Comparison of ENCODE assay signal across 9 cellular contexts in genomic region chr9:120439147-120439546, GRCh38.
DNase-seq lines count a peak whose midpoint lies in the region; ATAC-seq and TF ChIP-seq lines count a peak whose summit lies in the region.
"Had no signal": no experiment of that assay in that cellular context is flagged by ENCODE, and none has a peak within 500 bp of the region (broad histone marks: within the 10 kb centered on the region; RNA-seq: fewer than 3 reads in every experiment).

No MANE protein-coding gene starts in this region.

- H3K27me3 Mint-ChIP-seq in glutamatergic neuron (ENCODE audit: unreplicated experiment), result no peaks in the 10 kb centered on the region
- H3K27me3 Mint-ChIP-seq in immature natural killer cell (ENCODE audit: low read depth in 3 of 3), result peaks cover 0 to 2% (median 2%) of the 10 kb centered on the region in 3 donors
- H3K27me3 Mint-ChIP-seq: naive thymus-derived CD4-positive, alpha-beta T cell had no signal

- H3K4me1 Mint-ChIP-seq in glutamatergic neuron (ENCODE audit: low read depth, unreplicated experiment) (peaks cover 5% of the 10 kb centered on the region), immature natural killer cell (peaks cover 37 to 57% of the 10 kb centered on the region in 2 donors)

- no peak overlapping the region for H3K27ac Mint-ChIP-seq in glutamatergic neuron (ENCODE audit: unreplicated experiment)
- no peak overlapping the region for H3K27ac Mint-ChIP-seq in immature natural killer cell

- DNase-seq in ELR (ENCODE audit: low read depth), result peak; percentile 53
- DNase-seq in glutamatergic neuron, result peak; percentile 31
- DNase-seq in immature natural killer cell, result no peak
- DNase-seq in stimulated activated CD4-positive, alpha-beta T cell treated with anti-CD3 and anti-CD28 coated beads, Interleukin-4, amount 100 ng/mL, for 1 hour, result no peak
- no peak for DNase-seq in NOMO-1 treated with dmso at 0.1 percent for 144 hours (lab: John Stamatoyannopoulos, UW; ENCODE audit: unreplicated experiment)

- no peaks in the 10 kb centered on the region for H3K36me3 Mint-ChIP-seq in glutamatergic neuron (ENCODE audit: unreplicated experiment)
- H3K36me3 Mint-ChIP-seq in immature natural killer cell, result peaks cover 40 to 71% (median 48%) of the 10 kb centered on the region in 3 donors

- ATAC-seq in HG02798 (IDR thresholded peaks at IDR 0.05; ENCODE audit: poor library complexity, unreplicated experiment) (peak; percentile 59), SK-N-SH treated with all-trans-retinoic acid at 6 μM for 48 hours (peak; percentile 83), HG03378 (IDR thresholded peaks at IDR 0.05; ENCODE audit: unreplicated experiment) (no peak)
- ATAC-seq: naive thymus-derived CD4-positive, alpha-beta T cell had no signal

- TF ChIP-seq CTCF in glutamatergic neuron (IDR thresholded peaks at IDR 0.05; ENCODE audit: partially characterized antibody, unreplicated experiment), result peak; percentile 63

- H3K4me3 Mint-ChIP-seq in glutamatergic neuron (ENCODE audit: unreplicated experiment), result no peak overlapping the region
- H3K4me3 Mint-ChIP-seq in immature natural killer cell, result peak overlapping the region in 1 of 5 donors; percentile 5
- H3K4me3 Mint-ChIP-seq: naive thymus-derived CD4-positive, alpha-beta T cell had no signal

- H3K9me3 Mint-ChIP-seq in glutamatergic neuron (ENCODE audit: unreplicated experiment) (no peaks in the 10 kb centered on the region), immature natural killer cell (no peaks in the 10 kb centered on the region)
- H3K9me3 Mint-ChIP-seq: naive thymus-derived CD4-positive, alpha-beta T cell had no signal

TF ChIP-seq in SK-N-SH treated with all-trans-retinoic acid at 6 μM for 48 hours, 23 proteins besides CTCF, POLR2A, EP300 and RAD21:
- TF ChIP-seq ARNTL (CRISPR knock-in tag; IDR thresholded peaks at IDR 0.05; ENCODE audit: borderline replicate concordance, low read depth) (no peak), ZNF70 (CRISPR knock-in tag; IDR thresholded peaks at IDR 0.05) (no peak), CSRNP3 (CRISPR knock-in tag; IDR thresholded peaks at IDR 0.05) (no peak), TCF4 (CRISPR knock-in tag; IDR thresholded peaks at IDR 0.05; ENCODE audit: borderline replicate concordance) (no peak), CSDC2 (CRISPR knock-in tag; IDR thresholded peaks at IDR 0.05) (no peak), ZNF8 (CRISPR knock-in tag; IDR thresholded peaks at IDR 0.05) (no peak), POU6F1 (CRISPR knock-in tag; IDR thresholded peaks at IDR 0.05; ENCODE audit: borderline replicate concordance, low read depth) (no peak)

Comparison
In these comparisons a context has a peak if more than half of its experiments do, and no peak if none do; other contexts are left out.
1. DNase-seq: peak in ELR (single experiment) and glutamatergic neuron (single experiment); none in immature natural killer cell (0 of 3), stimulated activated CD4-positive, alpha-beta T cell treated with anti-CD3 and anti-CD28 coated beads, Interleukin-4, amount 100 ng/mL, for 1 hour (single experiment) and NOMO-1 treated with dmso at 0.1 percent for 144 hours (single experiment).